Comparison of ENCODE assay signal across 1 cellular context in the genomic region with DNA sequence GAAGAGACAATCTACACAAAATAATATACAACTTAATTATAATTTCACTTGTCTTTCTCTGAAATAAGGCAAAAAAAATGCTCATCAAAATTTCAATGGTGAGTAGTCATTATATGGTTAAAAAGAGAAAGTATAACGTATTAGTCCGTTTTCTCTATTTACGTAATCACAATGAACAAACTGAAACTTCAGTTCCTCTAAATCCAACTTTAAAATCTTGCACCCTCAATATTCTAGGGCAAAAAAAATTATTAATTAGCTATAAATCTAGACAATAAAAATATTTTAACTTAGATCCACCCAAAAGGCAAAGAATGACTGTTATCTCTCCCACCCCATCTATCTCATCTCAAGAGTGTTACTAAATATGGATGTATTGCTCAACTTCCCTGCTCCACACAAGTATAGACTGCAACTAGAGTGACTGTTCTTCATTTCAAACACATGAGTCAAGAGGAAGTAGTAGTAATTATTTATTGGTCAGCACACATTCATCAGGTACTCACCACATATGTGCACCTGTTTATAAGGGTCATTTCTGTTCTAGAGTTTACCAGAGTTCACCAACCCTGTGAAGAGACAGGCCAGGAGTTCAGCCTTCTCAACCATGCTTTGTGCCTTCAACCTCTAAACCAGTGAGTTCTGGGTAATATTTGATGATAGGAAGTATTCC.
TF ChIP-seq lines count a peak whose summit lies in the region.

No MANE protein-coding gene starts in this region.

TF ChIP-seq in HepG2, 621 proteins besides CTCF, POLR2A, EP300 and RAD21 (continued from another document and continues in another):
- TF ChIP-seq, protein P1, sequence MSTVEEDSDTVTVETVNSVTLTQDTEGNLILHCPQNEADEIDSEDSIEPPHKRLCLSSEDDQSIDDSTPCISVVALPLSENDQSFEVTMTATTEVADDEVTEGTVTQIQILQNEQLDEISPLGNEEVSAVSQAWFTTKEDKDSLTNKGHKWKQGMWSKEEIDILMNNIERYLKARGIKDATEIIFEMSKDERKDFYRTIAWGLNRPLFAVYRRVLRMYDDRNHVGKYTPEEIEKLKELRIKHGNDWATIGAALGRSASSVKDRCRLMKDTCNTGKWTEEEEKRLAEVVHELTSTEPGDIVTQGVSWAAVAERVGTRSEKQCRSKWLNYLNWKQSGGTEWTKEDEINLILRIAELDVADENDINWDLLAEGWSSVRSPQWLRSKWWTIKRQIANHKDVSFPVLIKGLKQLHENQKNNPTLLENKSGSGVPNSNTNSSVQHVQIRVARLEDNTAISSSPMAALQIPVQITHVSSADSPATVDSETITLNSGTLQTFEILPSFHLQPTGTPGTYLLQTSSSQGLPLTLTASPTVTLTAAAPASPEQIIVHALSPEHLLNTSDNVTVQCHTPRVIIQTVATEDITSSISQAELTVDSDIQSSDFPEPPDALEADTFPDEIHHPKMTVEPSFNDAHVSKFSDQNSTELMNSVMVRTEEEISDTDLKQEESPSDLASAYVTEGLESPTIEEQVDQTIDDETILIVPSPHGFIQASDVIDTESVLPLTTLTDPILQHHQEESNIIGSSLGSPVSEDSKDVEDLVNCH (CRISPR knock-in tag; IDR thresholded peaks at IDR 0.05): no peak
- 0 out of 2 replicates have a peak, but pooled peaks have one; percentile 32 for TF ChIP-seq MIXL1 (CRISPR knock-in tag; IDR thresholded peaks at IDR 0.05)
- TF ChIP-seq ZNF331 (CRISPR knock-in tag; IDR thresholded peaks at IDR 0.05): peak; percentile 50; the same call in 1 of the 2 replicates
- no peak for TF ChIP-seq IKZF1 (IDR thresholded peaks at IDR 0.05)
- TF ChIP-seq, protein P2, sequence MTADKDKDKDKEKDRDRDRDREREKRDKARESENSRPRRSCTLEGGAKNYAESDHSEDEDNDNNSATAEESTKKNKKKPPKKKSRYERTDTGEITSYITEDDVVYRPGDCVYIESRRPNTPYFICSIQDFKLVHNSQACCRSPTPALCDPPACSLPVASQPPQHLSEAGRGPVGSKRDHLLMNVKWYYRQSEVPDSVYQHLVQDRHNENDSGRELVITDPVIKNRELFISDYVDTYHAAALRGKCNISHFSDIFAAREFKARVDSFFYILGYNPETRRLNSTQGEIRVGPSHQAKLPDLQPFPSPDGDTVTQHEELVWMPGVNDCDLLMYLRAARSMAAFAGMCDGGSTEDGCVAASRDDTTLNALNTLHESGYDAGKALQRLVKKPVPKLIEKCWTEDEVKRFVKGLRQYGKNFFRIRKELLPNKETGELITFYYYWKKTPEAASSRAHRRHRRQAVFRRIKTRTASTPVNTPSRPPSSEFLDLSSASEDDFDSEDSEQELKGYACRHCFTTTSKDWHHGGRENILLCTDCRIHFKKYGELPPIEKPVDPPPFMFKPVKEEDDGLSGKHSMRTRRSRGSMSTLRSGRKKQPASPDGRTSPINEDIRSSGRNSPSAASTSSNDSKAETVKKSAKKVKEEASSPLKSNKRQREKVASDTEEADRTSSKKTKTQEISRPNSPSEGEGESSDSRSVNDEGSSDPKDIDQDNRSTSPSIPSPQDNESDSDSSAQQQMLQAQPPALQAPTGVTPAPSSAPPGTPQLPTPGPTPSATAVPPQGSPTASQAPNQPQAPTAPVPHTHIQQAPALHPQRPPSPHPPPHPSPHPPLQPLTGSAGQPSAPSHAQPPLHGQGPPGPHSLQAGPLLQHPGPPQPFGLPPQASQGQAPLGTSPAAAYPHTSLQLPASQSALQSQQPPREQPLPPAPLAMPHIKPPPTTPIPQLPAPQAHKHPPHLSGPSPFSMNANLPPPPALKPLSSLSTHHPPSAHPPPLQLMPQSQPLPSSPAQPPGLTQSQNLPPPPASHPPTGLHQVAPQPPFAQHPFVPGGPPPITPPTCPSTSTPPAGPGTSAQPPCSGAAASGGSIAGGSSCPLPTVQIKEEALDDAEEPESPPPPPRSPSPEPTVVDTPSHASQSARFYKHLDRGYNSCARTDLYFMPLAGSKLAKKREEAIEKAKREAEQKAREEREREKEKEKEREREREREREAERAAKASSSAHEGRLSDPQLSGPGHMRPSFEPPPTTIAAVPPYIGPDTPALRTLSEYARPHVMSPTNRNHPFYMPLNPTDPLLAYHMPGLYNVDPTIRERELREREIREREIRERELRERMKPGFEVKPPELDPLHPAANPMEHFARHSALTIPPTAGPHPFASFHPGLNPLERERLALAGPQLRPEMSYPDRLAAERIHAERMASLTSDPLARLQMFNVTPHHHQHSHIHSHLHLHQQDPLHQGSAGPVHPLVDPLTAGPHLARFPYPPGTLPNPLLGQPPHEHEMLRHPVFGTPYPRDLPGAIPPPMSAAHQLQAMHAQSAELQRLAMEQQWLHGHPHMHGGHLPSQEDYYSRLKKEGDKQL (CRISPR knock-in tag; IDR thresholded peaks at IDR 0.05; ENCODE audit: low read depth): 0 out of 2 replicates have a peak, but pooled peaks have one; percentile 33
- TF ChIP-seq SOX6 (IDR thresholded peaks at IDR 0.05): no peak
- TF ChIP-seq SOX6 (CRISPR knock-in tag; IDR thresholded peaks at IDR 0.05): peak; percentile 63
- TF ChIP-seq AHR (CRISPR knock-in tag; IDR thresholded peaks at IDR 0.05): no peak
- TF ChIP-seq GFI1 (CRISPR knock-in tag; IDR thresholded peaks at IDR 0.05; ENCODE audit: borderline replicate concordance): no peak
- no peak for TF ChIP-seq ZBTB49 (CRISPR knock-in tag; IDR thresholded peaks at IDR 0.05; ENCODE audit: borderline replicate concordance)
- TF ChIP-seq, protein P3, sequence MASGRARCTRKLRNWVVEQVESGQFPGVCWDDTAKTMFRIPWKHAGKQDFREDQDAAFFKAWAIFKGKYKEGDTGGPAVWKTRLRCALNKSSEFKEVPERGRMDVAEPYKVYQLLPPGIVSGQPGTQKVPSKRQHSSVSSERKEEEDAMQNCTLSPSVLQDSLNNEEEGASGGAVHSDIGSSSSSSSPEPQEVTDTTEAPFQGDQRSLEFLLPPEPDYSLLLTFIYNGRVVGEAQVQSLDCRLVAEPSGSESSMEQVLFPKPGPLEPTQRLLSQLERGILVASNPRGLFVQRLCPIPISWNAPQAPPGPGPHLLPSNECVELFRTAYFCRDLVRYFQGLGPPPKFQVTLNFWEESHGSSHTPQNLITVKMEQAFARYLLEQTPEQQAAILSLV (CRISPR knock-in tag; IDR thresholded peaks at IDR 0.05; ENCODE audit: borderline replicate concordance): no peak
- TF ChIP-seq, protein P4, sequence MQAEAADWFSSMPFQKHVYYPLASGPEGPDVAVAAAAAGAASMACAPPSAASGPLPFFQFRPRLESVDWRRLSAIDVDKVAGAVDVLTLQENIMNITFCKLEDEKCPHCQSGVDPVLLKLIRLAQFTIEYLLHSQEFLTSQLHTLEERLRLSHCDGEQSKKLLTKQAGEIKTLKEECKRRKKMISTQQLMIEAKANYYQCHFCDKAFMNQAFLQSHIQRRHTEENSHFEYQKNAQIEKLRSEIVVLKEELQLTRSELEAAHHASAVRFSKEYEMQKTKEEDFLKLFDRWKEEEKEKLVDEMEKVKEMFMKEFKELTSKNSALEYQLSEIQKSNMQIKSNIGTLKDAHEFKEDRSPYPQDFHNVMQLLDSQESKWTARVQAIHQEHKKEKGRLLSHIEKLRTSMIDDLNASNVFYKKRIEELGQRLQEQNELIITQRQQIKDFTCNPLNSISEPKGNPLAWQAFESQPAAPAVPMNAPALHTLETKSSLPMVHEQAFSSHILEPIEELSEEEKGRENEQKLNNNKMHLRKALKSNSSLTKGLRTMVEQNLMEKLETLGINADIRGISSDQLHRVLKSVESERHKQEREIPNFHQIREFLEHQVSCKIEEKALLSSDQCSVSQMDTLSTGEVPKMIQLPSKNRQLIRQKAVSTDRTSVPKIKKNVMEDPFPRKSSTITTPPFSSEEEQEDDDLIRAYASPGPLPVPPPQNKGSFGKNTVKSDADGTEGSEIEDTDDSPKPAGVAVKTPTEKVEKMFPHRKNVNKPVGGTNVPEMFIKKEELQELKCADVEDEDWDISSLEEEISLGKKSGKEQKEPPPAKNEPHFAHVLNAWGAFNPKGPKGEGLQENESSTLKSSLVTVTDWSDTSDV (CRISPR knock-in tag; IDR thresholded peaks at IDR 0.05): no peak
- TF ChIP-seq POLR2AphosphoS2 (IDR thresholded peaks at IDR 0.05; ENCODE audit: low read depth, low read length): no peak
- no peak for TF ChIP-seq RFX3 (CRISPR knock-in tag; IDR thresholded peaks at IDR 0.05)
- TF ChIP-seq, protein P5, sequence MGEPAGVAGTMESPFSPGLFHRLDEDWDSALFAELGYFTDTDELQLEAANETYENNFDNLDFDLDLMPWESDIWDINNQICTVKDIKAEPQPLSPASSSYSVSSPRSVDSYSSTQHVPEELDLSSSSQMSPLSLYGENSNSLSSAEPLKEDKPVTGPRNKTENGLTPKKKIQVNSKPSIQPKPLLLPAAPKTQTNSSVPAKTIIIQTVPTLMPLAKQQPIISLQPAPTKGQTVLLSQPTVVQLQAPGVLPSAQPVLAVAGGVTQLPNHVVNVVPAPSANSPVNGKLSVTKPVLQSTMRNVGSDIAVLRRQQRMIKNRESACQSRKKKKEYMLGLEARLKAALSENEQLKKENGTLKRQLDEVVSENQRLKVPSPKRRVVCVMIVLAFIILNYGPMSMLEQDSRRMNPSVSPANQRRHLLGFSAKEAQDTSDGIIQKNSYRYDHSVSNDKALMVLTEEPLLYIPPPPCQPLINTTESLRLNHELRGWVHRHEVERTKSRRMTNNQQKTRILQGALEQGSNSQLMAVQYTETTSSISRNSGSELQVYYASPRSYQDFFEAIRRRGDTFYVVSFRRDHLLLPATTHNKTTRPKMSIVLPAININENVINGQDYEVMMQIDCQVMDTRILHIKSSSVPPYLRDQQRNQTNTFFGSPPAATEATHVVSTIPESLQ (CRISPR knock-in tag; conservative IDR thresholded peaks at IDR 0.05): no peak
- no peak; the same call in 1 of the 2 replicates for TF ChIP-seq TP53 (CRISPR knock-in tag; conservative IDR thresholded peaks at IDR 0.05)
- TF ChIP-seq, protein P6, sequence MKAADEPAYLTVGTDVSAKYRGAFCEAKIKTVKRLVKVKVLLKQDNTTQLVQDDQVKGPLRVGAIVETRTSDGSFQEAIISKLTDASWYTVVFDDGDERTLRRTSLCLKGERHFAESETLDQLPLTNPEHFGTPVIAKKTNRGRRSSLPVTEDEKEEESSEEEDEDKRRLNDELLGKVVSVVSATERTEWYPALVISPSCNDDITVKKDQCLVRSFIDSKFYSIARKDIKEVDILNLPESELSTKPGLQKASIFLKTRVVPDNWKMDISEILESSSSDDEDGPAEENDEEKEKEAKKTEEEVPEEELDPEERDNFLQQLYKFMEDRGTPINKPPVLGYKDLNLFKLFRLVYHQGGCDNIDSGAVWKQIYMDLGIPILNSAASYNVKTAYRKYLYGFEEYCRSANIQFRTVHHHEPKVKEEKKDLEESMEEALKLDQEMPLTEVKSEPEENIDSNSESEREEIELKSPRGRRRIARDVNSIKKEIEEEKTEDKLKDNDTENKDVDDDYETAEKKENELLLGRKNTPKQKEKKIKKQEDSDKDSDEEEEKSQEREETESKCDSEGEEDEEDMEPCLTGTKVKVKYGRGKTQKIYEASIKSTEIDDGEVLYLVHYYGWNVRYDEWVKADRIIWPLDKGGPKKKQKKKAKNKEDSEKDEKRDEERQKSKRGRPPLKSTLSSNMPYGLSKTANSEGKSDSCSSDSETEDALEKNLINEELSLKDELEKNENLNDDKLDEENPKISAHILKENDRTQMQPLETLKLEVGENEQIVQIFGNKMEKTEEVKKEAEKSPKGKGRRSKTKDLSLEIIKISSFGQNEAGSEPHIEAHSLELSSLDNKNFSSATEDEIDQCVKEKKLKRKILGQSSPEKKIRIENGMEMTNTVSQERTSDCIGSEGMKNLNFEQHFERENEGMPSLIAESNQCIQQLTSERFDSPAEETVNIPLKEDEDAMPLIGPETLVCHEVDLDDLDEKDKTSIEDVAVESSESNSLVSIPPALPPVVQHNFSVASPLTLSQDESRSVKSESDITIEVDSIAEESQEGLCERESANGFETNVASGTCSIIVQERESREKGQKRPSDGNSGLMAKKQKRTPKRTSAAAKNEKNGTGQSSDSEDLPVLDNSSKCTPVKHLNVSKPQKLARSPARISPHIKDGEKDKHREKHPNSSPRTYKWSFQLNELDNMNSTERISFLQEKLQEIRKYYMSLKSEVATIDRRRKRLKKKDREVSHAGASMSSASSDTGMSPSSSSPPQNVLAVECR (CRISPR knock-in tag; IDR thresholded peaks at IDR 0.05; ENCODE audit: borderline replicate concordance): no peak
- no peak for TF ChIP-seq PHF8 (CRISPR knock-in tag; IDR thresholded peaks at IDR 0.05)
- TF ChIP-seq ZNF878 (CRISPR knock-in tag; IDR thresholded peaks at IDR 0.05): peak; percentile 55; the same call in 1 of the 2 replicates
- no peak for TF ChIP-seq RBM22 (optimal IDR thresholded peaks at IDR 0.05; ENCODE audit: low read length)
- TF ChIP-seq CREM (IDR thresholded peaks at IDR 0.05): peak; percentile 50
- no peak for TF ChIP-seq CREM (CRISPR knock-in tag; IDR thresholded peaks at IDR 0.05)
- no peak for TF ChIP-seq SPEN (CRISPR knock-in tag; IDR thresholded peaks at IDR 0.05; ENCODE audit: low read depth)
- no peak for TF ChIP-seq FOXP1 (IDR thresholded peaks at IDR 0.05)
- peak; percentile 27; the same call in 1 of the 2 replicates for TF ChIP-seq FOXP1 (CRISPR knock-in tag; IDR thresholded peaks at IDR 0.05)
- TF ChIP-seq ZNF3 (CRISPR knock-in tag; IDR thresholded peaks at IDR 0.05): peak; percentile 79; the same call in 1 of the 2 replicates
- peak; percentile 68 for TF ChIP-seq TEAD3 (CRISPR knock-in tag; optimal IDR thresholded peaks at IDR 0.05; ENCODE audit: borderline replicate concordance)
- TF ChIP-seq ZBTB33 (CRISPR knock-in tag; IDR thresholded peaks at IDR 0.05): no peak
- peak; percentile 38; the same call in 1 of the 2 replicates for TF ChIP-seq HDAC1 (CRISPR knock-in tag; IDR thresholded peaks at IDR 0.05)
- 0 out of 2 replicates have a peak, but pooled peaks have one; percentile 13 for TF ChIP-seq MED13 (CRISPR knock-in tag; IDR thresholded peaks at IDR 0.05)
